1 cellular context compared by ENCODE assay signal in genomic region chr14:36504805-36505192, GRCh38.
TF ChIP-seq lines count a peak whose summit lies in the region.

No MANE protein-coding gene starts in this region.

TF ChIP-seq in WTC11, 78 proteins besides CTCF, POLR2A, EP300 and RAD21 (continued from another document):
- TF ChIP-seq USF2 (CRISPR knock-in tag; IDR thresholded peaks at IDR 0.05): no peak
- TF ChIP-seq ETV6 (CRISPR knock-in tag; IDR thresholded peaks at IDR 0.05): no peak
- no peak for TF ChIP-seq TEAD4 (CRISPR knock-in tag; IDR thresholded peaks at IDR 0.05)
- TF ChIP-seq ZNF281 (CRISPR knock-in tag; IDR thresholded peaks at IDR 0.05): no peak
- TF ChIP-seq ELF4 (CRISPR knock-in tag; IDR thresholded peaks at IDR 0.05; ENCODE audit: low read depth): no peak
